In genomic region chr18:49178736-49179135, GRCh38 we compare ENCODE assay signal across 8 cellular contexts.
DNase-seq lines count a peak whose midpoint lies in the region; ATAC-seq and TF ChIP-seq lines count a peak whose summit lies in the region.

No MANE protein-coding gene starts in this region.

- H3K79me1 ChIP-seq in mesenchymal stem cell (replicated peaks; ENCODE audit: low read length, poor library complexity, severe bottlenecking): peaks cover 4% of the 10 kb centered on the region

- no peak overlapping the region for H2BK15ac ChIP-seq in mesenchymal stem cell (ENCODE audit: low read depth, poor library complexity, severe bottlenecking)

- no peak overlapping the region for H4K91ac ChIP-seq in mesenchymal stem cell (ENCODE audit: low read length)

- H3K4me1 Mint-ChIP-seq in CD8-positive, alpha-beta T cell (ENCODE audit: low read depth): peaks cover 11% of the 10 kb centered on the region

- no peak overlapping the region for H3K18ac ChIP-seq in mesenchymal stem cell (ENCODE audit: low read depth in 1 of 2, low read length in 2 of 2)

- DNase-seq in CD8-positive, alpha-beta T cell: peak in 1 of 7 experiments; percentile 17
- DNase-seq in HK-2 (ENCODE audit: unreplicated experiment): peak; percentile 11
- peak; percentile 13 to 21 for DNase-seq in T47D (ENCODE audit: low read depth in 1 of 2, low spot score in 1 of 2)
- DNase-seq in mesenchymal stem cell: peak; percentile 33
- no peak for DNase-seq in sciatic nerve (ENCODE audit: low spot score)
- no peak for DNase-seq in COLO668 (lab: John Stamatoyannopoulos, UW; ENCODE audit: unreplicated experiment)

- no peak overlapping the region for H2AFZ ChIP-seq in mesenchymal stem cell (ENCODE audit: low read depth, low read length)

- no peaks in the 10 kb centered on the region for H3K27me3 ChIP-seq in CD8-positive, alpha-beta T cell (ENCODE audit: insufficient read depth, low read length)
- no peaks in the 10 kb centered on the region for H3K27me3 ChIP-seq in mesenchymal stem cell (ENCODE audit: control insufficient read depth in 1 of 2, insufficient read depth in 1 of 2, low read length in 2 of 2)

- no peak overlapping the region for H3K4ac ChIP-seq in mesenchymal stem cell (ENCODE audit: low read depth in 1 of 2, low read length in 2 of 2)

- no peak overlapping the region for H3K23ac ChIP-seq in mesenchymal stem cell (ENCODE audit: low read length in 2 of 2)

- H3K9me3 ChIP-seq in CD8-positive, alpha-beta T cell (ENCODE audit: low read length): no peaks in the 10 kb centered on the region
- H3K9me3 ChIP-seq in mesenchymal stem cell (ENCODE audit: control insufficient read depth, low read length): no peaks in the 10 kb centered on the region

- 60% methylated on average over 1 of the region's 3 CpGs for WGBS in mesenchymal stem cell

- no peak overlapping the region for H2BK120ac ChIP-seq in mesenchymal stem cell (ENCODE audit: low read depth, low read length)

- H3K9me3 Mint-ChIP-seq in CD8-positive, alpha-beta T cell: no peaks in the 10 kb centered on the region

- H3K36me3 Mint-ChIP-seq in CD8-positive, alpha-beta T cell: no peaks in the 10 kb centered on the region

- no peak overlapping the region for H3K4me3 ChIP-seq in CD8-positive, alpha-beta T cell (ENCODE audit: low read depth, low read length)
- H3K4me3 ChIP-seq in mesenchymal stem cell (ENCODE audit: insufficient read depth in 1 of 2, low read depth in 1 of 2, low read length in 2 of 2): no peak overlapping the region

- peak; percentile 29 for TF ChIP-seq CTCF in CD8-positive, alpha-beta T cell (IDR thresholded peaks at IDR 0.05)

- H2BK5ac ChIP-seq in mesenchymal stem cell (ENCODE audit: low read depth, low read length, poor library complexity, severe bottlenecking): no peak overlapping the region

- POLR2A ChIA-PET in CD8-positive, alpha-beta T cell (lab: Charles Lee): no interaction called here

- H3K4me1 ChIP-seq in CD8-positive, alpha-beta T cell (ENCODE audit: insufficient read depth, low read length): no peaks in the 10 kb centered on the region
- no peaks in the 10 kb centered on the region for H3K4me1 ChIP-seq in mesenchymal stem cell (ENCODE audit: control insufficient read depth, insufficient read depth, low read depth, low read length)

- H2AK5ac ChIP-seq in mesenchymal stem cell (ENCODE audit: low read length, severe bottlenecking): no peak overlapping the region

- H3K27ac Mint-ChIP-seq in CD8-positive, alpha-beta T cell: no peak overlapping the region

- no peaks in the 10 kb centered on the region for H3K27me3 Mint-ChIP-seq in CD8-positive, alpha-beta T cell (ENCODE audit: low read depth)

- in situ Hi-C loops in T47D (cut with HindIII; ENCODE audit: low pct_unique_long_range_greater_than_20kb, low sequenced_read_pairs): no loop called here

- ATAC-seq in CD8-positive, alpha-beta T cell: no peak
- ATAC-seq in esophagus mucosa (no peak), sciatic nerve (no peak), GM21367 (IDR thresholded peaks at IDR 0.05; ENCODE audit: unreplicated experiment) (no peak)

- no peak overlapping the region for H4K8ac ChIP-seq in mesenchymal stem cell (ENCODE audit: low read length)

- CTCF ChIA-PET in CD8-positive, alpha-beta T cell (lab: Charles Lee): interaction anchor here (0.8 to 1.6 kb wide), 6 partner anchors 9 to 504 kb away, joined by 3 to 5 read pairs (median 4); no protein-coding TSS in a partner anchor

- intact Hi-C loops in CD8-positive, alpha-beta T cell (cut with DNase I, micrococcal nuclease): loop anchor here (1.0 to 5.0 kb wide), 4 partner anchors 401 to 504 kb away; no protein-coding TSS in a partner anchor
- intact Hi-C loops in sciatic nerve (cut with DNase I): no loop called here

- no peak overlapping the region for H3K14ac ChIP-seq in mesenchymal stem cell (ENCODE audit: low read length in 2 of 2)

- H3K27ac ChIP-seq in CD8-positive, alpha-beta T cell (ENCODE audit: low read depth, low read length): no peak overlapping the region
- H3K27ac ChIP-seq in mesenchymal stem cell (ENCODE audit: low read length, poor library complexity, severe bottlenecking): no peak overlapping the region

- no peak overlapping the region for H3K4me2 ChIP-seq in mesenchymal stem cell (ENCODE audit: low read length, poor library complexity, severe bottlenecking)

- no peak overlapping the region for H2BK12ac ChIP-seq in mesenchymal stem cell (ENCODE audit: low read length in 2 of 2)

- H3K4me3 Mint-ChIP-seq in CD8-positive, alpha-beta T cell: no peak overlapping the region

- peak overlapping the region; percentile 77 for H3K9ac ChIP-seq in mesenchymal stem cell (ENCODE audit: low read length)

- H3K36me3 ChIP-seq in CD8-positive, alpha-beta T cell (ENCODE audit: insufficient read depth, low read length): no peaks in the 10 kb centered on the region
- H3K36me3 ChIP-seq in mesenchymal stem cell (ENCODE audit: control insufficient read depth in 1 of 2, insufficient read depth in 2 of 2, low read depth in 1 of 2, low read length in 2 of 2): no peaks in the 10 kb centered on the region

Comparison
In these comparisons a context has a peak if more than half of its experiments do, and no peak if none do; other contexts are left out.
1. DNase-seq: peak in HK-2 (single experiment), T47D (2 of 2) and mesenchymal stem cell (single experiment); none in sciatic nerve (single experiment) and COLO668 (single experiment).